In the genomic region with DNA sequence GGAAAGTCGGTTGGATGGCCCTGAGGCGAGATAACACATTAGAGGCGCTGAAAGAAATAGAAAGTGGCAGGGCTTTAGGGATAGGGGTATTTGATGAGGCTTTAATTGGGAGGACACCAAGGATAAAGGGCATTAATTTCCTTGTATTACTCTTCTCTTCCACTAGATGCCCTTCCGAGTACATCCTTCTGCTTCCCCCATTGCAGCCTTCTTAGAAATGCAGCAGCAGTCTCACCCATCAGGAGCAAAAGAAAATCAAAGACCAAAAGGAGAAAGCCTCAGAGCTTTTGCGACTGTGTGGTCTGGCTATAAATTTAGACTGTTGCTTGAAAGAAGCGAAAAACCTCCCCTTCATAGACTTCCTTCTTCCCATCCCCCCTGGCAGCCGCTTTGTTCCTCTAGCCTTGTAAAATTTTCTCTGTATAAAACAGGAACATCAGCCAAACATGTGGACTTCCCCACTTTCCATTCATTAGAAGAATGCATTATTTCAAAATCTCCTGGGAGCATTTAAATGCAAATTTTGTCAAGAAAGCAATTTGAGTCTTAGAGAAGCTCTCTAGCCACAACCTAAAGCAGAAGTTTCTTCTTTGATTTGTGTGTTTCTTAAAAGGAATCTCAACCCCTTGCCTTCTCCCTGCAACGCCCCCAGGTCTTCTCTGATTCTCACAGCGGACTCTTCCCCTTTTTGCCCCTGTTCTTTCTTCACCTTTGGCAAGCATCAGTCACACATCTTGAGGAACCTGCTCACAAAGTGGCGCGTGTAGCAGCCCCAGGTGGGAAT, we compare ENCODE assay signal across 1 cellular context.
A peak's percentile ranks its signal among the peaks of the same experiment; 100 is the strongest.
TF ChIP-seq lines count a peak whose summit lies in the region.

No MANE protein-coding gene starts in this region.

TF ChIP-seq in GM12878, 131 proteins besides CTCF, POLR2A, EP300 and RAD21 (continued from another document and continues in another):
- TF ChIP-seq BHLHE40 (IDR thresholded peaks at IDR 0.05; ENCODE audit: borderline replicate concordance in 1 of 2, low read depth in 2 of 2, low read length in 1 of 2), result peak in 1 of 2 experiments; percentile 26; a peak in 1 of 4 replicates
- TF ChIP-seq TCF3 (IDR thresholded peaks at IDR 0.05; ENCODE audit: borderline replicate concordance, insufficient read depth, low read depth, low read length), result no peak
- peak; percentile 28; the same call in 1 of the 2 replicates for TF ChIP-seq DPF2 (IDR thresholded peaks at IDR 0.05)
- peak; percentile 81; the same call in 1 of the 2 replicates for TF ChIP-seq STAT3 (IDR thresholded peaks at IDR 0.05; ENCODE audit: low read depth, low read length)
- no peak for TF ChIP-seq ZNF274 (IDR thresholded peaks at IDR 0.05; ENCODE audit: insufficient read depth, insufficient read length)
- no peak for TF ChIP-seq NR2C1 (IDR thresholded peaks at IDR 0.05)
- TF ChIP-seq, protein P1, sequence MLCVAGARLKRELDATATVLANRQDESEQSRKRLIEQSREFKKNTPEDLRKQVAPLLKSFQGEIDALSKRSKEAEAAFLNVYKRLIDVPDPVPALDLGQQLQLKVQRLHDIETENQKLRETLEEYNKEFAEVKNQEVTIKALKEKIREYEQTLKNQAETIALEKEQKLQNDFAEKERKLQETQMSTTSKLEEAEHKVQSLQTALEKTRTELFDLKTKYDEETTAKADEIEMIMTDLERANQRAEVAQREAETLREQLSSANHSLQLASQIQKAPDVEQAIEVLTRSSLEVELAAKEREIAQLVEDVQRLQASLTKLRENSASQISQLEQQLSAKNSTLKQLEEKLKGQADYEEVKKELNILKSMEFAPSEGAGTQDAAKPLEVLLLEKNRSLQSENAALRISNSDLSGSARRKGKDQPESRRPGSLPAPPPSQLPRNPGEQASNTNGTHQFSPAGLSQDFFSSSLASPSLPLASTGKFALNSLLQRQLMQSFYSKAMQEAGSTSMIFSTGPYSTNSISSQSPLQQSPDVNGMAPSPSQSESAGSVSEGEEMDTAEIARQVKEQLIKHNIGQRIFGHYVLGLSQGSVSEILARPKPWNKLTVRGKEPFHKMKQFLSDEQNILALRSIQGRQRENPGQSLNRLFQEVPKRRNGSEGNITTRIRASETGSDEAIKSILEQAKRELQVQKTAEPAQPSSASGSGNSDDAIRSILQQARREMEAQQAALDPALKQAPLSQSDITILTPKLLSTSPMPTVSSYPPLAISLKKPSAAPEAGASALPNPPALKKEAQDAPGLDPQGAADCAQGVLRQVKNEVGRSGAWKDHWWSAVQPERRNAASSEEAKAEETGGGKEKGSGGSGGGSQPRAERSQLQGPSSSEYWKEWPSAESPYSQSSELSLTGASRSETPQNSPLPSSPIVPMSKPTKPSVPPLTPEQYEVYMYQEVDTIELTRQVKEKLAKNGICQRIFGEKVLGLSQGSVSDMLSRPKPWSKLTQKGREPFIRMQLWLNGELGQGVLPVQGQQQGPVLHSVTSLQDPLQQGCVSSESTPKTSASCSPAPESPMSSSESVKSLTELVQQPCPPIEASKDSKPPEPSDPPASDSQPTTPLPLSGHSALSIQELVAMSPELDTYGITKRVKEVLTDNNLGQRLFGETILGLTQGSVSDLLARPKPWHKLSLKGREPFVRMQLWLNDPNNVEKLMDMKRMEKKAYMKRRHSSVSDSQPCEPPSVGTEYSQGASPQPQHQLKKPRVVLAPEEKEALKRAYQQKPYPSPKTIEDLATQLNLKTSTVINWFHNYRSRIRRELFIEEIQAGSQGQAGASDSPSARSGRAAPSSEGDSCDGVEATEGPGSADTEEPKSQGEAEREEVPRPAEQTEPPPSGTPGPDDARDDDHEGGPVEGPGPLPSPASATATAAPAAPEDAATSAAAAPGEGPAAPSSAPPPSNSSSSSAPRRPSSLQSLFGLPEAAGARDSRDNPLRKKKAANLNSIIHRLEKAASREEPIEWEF (IDR thresholded peaks at IDR 0.05; ENCODE audit: insufficient replicate concordance, low read depth, low read length), result peak; percentile 34
- 0 out of 2 replicates have a peak, but pooled peaks have one; percentile 27 for TF ChIP-seq RB1 (IDR thresholded peaks at IDR 0.05; ENCODE audit: borderline replicate concordance)
- TF ChIP-seq RUNX3 (IDR thresholded peaks at IDR 0.05; ENCODE audit: low read length), result peak; percentile 67
- TF ChIP-seq EZH2 (IDR thresholded peaks at IDR 0.05; ENCODE audit: borderline replicate concordance, control insufficient read depth, low read depth, low read length), result no peak
- TF ChIP-seq CREM (IDR thresholded peaks at IDR 0.05; ENCODE audit: low read depth), result 0 out of 2 replicates have a peak, but pooled peaks have one; percentile 6
- TF ChIP-seq FOXM1 (IDR thresholded peaks at IDR 0.05; ENCODE audit: low read depth, low read length), result peak; percentile 65
- TF ChIP-seq SMAD1 (IDR thresholded peaks at IDR 0.05; ENCODE audit: low read depth, partially characterized antibody), result peak; percentile 45
- no peak for TF ChIP-seq CBX5 (IDR thresholded peaks at IDR 0.05; ENCODE audit: low read depth)
- no peak for TF ChIP-seq HDGF (IDR thresholded peaks at IDR 0.05)
- TF ChIP-seq ZNF217 (IDR thresholded peaks at IDR 0.05), result peak; percentile 61; the same call in 1 of the 2 replicates
- TF ChIP-seq, protein P2, sequence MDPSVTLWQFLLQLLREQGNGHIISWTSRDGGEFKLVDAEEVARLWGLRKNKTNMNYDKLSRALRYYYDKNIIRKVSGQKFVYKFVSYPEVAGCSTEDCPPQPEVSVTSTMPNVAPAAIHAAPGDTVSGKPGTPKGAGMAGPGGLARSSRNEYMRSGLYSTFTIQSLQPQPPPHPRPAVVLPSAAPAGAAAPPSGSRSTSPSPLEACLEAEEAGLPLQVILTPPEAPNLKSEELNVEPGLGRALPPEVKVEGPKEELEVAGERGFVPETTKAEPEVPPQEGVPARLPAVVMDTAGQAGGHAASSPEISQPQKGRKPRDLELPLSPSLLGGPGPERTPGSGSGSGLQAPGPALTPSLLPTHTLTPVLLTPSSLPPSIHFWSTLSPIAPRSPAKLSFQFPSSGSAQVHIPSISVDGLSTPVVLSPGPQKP (IDR thresholded peaks at IDR 0.05; ENCODE audit: low read depth, low read length), result no peak
- peak; percentile 68 for TF ChIP-seq YY1 (IDR thresholded peaks at IDR 0.05; ENCODE audit: low read depth, low read length)
- peak; percentile 93 for TF ChIP-seq MEF2B (IDR thresholded peaks at IDR 0.05; ENCODE audit: partially characterized antibody, poor library complexity, severe bottlenecking)
- no peak for TF ChIP-seq SIX5 (IDR thresholded peaks at IDR 0.05; ENCODE audit: low read depth, low read length, severe bottlenecking)
- TF ChIP-seq PAX8 (IDR thresholded peaks at IDR 0.05), result 0 out of 2 replicates have a peak, but pooled peaks have one; percentile 28
- TF ChIP-seq ZBED1 (IDR thresholded peaks at IDR 0.05; ENCODE audit: borderline replicate concordance), result no peak
- no peak for TF ChIP-seq HDAC6 (IDR thresholded peaks at IDR 0.05; ENCODE audit: unreplicated experiment)
- TF ChIP-seq TBL1XR1 (IDR thresholded peaks at IDR 0.05; ENCODE audit: low read depth, low read length), result peak; percentile 39
- TF ChIP-seq SIN3A (IDR thresholded peaks at IDR 0.05; ENCODE audit: low read depth, low read length), result peak; percentile 58; the same call in 1 of the 2 replicates
- TF ChIP-seq, protein P3, sequence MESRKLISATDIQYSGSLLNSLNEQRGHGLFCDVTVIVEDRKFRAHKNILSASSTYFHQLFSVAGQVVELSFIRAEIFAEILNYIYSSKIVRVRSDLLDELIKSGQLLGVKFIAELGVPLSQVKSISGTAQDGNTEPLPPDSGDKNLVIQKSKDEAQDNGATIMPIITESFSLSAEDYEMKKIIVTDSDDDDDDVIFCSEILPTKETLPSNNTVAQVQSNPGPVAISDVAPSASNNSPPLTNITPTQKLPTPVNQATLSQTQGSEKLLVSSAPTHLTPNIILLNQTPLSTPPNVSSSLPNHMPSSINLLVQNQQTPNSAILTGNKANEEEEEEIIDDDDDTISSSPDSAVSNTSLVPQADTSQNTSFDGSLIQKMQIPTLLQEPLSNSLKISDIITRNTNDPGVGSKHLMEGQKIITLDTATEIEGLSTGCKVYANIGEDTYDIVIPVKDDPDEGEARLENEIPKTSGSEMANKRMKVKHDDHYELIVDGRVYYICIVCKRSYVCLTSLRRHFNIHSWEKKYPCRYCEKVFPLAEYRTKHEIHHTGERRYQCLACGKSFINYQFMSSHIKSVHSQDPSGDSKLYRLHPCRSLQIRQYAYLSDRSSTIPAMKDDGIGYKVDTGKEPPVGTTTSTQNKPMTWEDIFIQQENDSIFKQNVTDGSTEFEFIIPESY (IDR thresholded peaks at IDR 0.05), result no peak
- TF ChIP-seq NBN (IDR thresholded peaks at IDR 0.05), result peak; percentile 67
- TF ChIP-seq RAD51 (IDR thresholded peaks at IDR 0.05), result peak; percentile 19; the same call in 1 of the 2 replicates
- peak; percentile 67 for TF ChIP-seq RELA (IDR thresholded peaks at IDR 0.05; ENCODE audit: borderline replicate concordance, partially characterized antibody)
- no peak for TF ChIP-seq WRNIP1 (IDR thresholded peaks at IDR 0.05; ENCODE audit: borderline replicate concordance, low read depth, low read length)
- TF ChIP-seq, protein P4, sequence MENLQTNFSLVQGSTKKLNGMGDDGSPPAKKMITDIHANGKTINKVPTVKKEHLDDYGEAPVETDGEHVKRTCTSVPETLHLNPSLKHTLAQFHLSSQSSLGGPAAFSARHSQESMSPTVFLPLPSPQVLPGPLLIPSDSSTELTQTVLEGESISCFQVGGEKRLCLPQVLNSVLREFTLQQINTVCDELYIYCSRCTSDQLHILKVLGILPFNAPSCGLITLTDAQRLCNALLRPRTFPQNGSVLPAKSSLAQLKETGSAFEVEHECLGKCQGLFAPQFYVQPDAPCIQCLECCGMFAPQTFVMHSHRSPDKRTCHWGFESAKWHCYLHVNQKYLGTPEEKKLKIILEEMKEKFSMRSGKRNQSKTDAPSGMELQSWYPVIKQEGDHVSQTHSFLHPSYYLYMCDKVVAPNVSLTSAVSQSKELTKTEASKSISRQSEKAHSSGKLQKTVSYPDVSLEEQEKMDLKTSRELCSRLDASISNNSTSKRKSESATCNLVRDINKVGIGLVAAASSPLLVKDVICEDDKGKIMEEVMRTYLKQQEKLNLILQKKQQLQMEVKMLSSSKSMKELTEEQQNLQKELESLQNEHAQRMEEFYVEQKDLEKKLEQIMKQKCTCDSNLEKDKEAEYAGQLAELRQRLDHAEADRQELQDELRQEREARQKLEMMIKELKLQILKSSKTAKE (IDR thresholded peaks at IDR 0.05; ENCODE audit: low read depth, poor library complexity, severe bottlenecking), result peak; percentile 80
- TF ChIP-seq, protein P5, sequence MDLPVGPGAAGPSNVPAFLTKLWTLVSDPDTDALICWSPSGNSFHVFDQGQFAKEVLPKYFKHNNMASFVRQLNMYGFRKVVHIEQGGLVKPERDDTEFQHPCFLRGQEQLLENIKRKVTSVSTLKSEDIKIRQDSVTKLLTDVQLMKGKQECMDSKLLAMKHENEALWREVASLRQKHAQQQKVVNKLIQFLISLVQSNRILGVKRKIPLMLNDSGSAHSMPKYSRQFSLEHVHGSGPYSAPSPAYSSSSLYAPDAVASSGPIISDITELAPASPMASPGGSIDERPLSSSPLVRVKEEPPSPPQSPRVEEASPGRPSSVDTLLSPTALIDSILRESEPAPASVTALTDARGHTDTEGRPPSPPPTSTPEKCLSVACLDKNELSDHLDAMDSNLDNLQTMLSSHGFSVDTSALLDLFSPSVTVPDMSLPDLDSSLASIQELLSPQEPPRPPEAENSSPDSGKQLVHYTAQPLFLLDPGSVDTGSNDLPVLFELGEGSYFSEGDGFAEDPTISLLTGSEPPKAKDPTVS (IDR thresholded peaks at IDR 0.05; ENCODE audit: low read depth, low read length), result no peak
- TF ChIP-seq IRF4 (IDR thresholded peaks at IDR 0.05; ENCODE audit: low read depth, low read length), result no peak
- TF ChIP-seq MXI1 (IDR thresholded peaks at IDR 0.05; ENCODE audit: low read depth, low read length), result peak; percentile 73; the same call in 1 of the 2 replicates
- no peak; the same call in 1 of the 2 replicates for TF ChIP-seq NR2F1 (conservative IDR thresholded peaks at IDR 0.05)
- TF ChIP-seq KDM1A (IDR thresholded peaks at IDR 0.05; ENCODE audit: borderline replicate concordance), result no peak
- TF ChIP-seq BCL11A (IDR thresholded peaks at IDR 0.05; ENCODE audit: low read depth, low read length), result no peak
- peak; percentile 37; the same call in 1 of the 2 replicates for TF ChIP-seq EED (IDR thresholded peaks at IDR 0.05; ENCODE audit: low read depth)
- TF ChIP-seq, protein P6, sequence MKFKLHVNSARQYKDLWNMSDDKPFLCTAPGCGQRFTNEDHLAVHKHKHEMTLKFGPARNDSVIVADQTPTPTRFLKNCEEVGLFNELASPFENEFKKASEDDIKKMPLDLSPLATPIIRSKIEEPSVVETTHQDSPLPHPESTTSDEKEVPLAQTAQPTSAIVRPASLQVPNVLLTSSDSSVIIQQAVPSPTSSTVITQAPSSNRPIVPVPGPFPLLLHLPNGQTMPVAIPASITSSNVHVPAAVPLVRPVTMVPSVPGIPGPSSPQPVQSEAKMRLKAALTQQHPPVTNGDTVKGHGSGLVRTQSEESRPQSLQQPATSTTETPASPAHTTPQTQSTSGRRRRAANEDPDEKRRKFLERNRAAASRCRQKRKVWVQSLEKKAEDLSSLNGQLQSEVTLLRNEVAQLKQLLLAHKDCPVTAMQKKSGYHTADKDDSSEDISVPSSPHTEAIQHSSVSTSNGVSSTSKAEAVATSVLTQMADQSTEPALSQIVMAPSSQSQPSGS (IDR thresholded peaks at IDR 0.05; ENCODE audit: low read length), result peak; percentile 48; the same call in 1 of the 2 replicates
- TF ChIP-seq CBFB (IDR thresholded peaks at IDR 0.05; ENCODE audit: low read depth), result no peak
- peak; percentile 55; the same call in 1 of the 2 replicates for TF ChIP-seq RCOR1 (conservative IDR thresholded peaks at IDR 0.05; ENCODE audit: low read depth, low read length)
- no peak for TF ChIP-seq SMAD5 (IDR thresholded peaks at IDR 0.05; ENCODE audit: low read depth)
- TF ChIP-seq CREB1 (IDR thresholded peaks at IDR 0.05; ENCODE audit: low read depth), result no peak
- TF ChIP-seq TCF7 (IDR thresholded peaks at IDR 0.05; ENCODE audit: borderline replicate concordance), result no peak
- 0 out of 3 replicates have a peak, but pooled peaks of 1 of the 2 experiments have one; percentile 3 for TF ChIP-seq EGR1 (IDR thresholded peaks at IDR 0.05; ENCODE audit: borderline replicate concordance in 1 of 2, low read depth in 2 of 2, low read length in 2 of 2)
